ENCODE assay signal across 21 cellular contexts in genomic region chr6:107345398-107345797, GRCh38.
A peak's percentile ranks its signal among the peaks of the same experiment; 100 is the strongest.
DNase-seq lines count a peak whose midpoint lies in the region; TF ChIP-seq lines count a peak whose summit lies in the region.
"Had no signal": no experiment of that assay in that cellular context is flagged by ENCODE, and none has a peak within 500 bp of the region (broad histone marks: within the 10 kb centered on the region; RNA-seq: fewer than 3 reads in every experiment).

No MANE protein-coding gene starts in this region.

- POLR2A ChIA-PET in OCI-LY7 (lab: Charles Lee) = interaction anchor here (0.6 kb wide), 1 partner anchor 14 kb away, joined by 3 read pairs; no protein-coding TSS in a partner anchor

- no peaks in the 10 kb centered on the region for H4K20me1 ChIP-seq in OCI-LY7 (ENCODE audit: insufficient read depth, low read length)

- H3K9me2 ChIP-seq in OCI-LY7 (ENCODE audit: insufficient read depth, low read length) = no peaks in the 10 kb centered on the region

- no peak overlapping the region for H3K27ac ChIP-seq in OCI-LY7 (ENCODE audit: low read depth, low read length, poor library complexity, severe bottlenecking)
- no peak overlapping the region for H3K27ac ChIP-seq in stomach
- H3K27ac ChIP-seq: hepatocyte, left ventricle myocardium inferior, PC-9, right lobe of liver, VCaP had no signal

- no peaks in the 10 kb centered on the region for H3K9me3 ChIP-seq in OCI-LY7 (ENCODE audit: low read length)
- H3K9me3 ChIP-seq in stomach = no peaks in the 10 kb centered on the region
- H3K9me3 ChIP-seq: left ventricle myocardium inferior, right lobe of liver had no signal

- intact Hi-C loops in OCI-LY7 (cut with micrococcal nuclease; ENCODE audit: unreplicated experiment) = no loop called here
- intact Hi-C loops in stomach (cut with DNase I; ENCODE audit: low total_unique reads) = no loop called here

- no peak overlapping the region for H2AFZ ChIP-seq in OCI-LY7 (ENCODE audit: low read length)
- H2AFZ ChIP-seq: hepatocyte, PC-9 had no signal

- no peaks in the 10 kb centered on the region for H3K27me3 ChIP-seq in stomach
- H3K27me3 ChIP-seq: hepatocyte, right lobe of liver had no signal

- TF ChIP-seq EP300 in stomach (IDR thresholded peaks at IDR 0.05) = no peak

- H3K4me2 ChIP-seq in OCI-LY7 (ENCODE audit: low read length) = peak overlapping the region; percentile 31
- H3K4me2 ChIP-seq: hepatocyte, PC-9 had no signal

- CTCF ChIA-PET in OCI-LY7 (lab: Charles Lee; ENCODE audit: unreplicated experiment) = no interaction called here

- peaks cover 20% of the 10 kb centered on the region for H3K4me1 ChIP-seq in OCI-LY7 (ENCODE audit: insufficient read depth, low read length, poor library complexity, severe bottlenecking)
- no peaks in the 10 kb centered on the region for H3K4me1 ChIP-seq in stomach
- H3K4me1 ChIP-seq: left ventricle myocardium inferior, right lobe of liver had no signal

- no TSS peak for BruUV-seq in OCI-LY7 (replicated peaks; lab: Mats Ljungman, UMichigan)

- no peak for TF ChIP-seq CTCF in OCI-LY7 (conservative IDR thresholded peaks at IDR 0.05; ENCODE audit: low read length)
- no peak for TF ChIP-seq CTCF in fibroblast of pulmonary artery (IDR thresholded peaks at IDR 0.05; ENCODE audit: low read length, missing control alignments)
- no peak for TF ChIP-seq CTCF in stomach (IDR thresholded peaks at IDR 0.05)

- no peaks in the 10 kb centered on the region for H3K36me3 ChIP-seq in OCI-LY7 (ENCODE audit: insufficient read depth, low read length)
- H3K36me3 ChIP-seq in stomach = no peaks in the 10 kb centered on the region
- H3K36me3 ChIP-seq: left ventricle myocardium inferior, right lobe of liver had no signal

- TF ChIP-seq POLR2A in stomach (IDR thresholded peaks at IDR 0.05) = no peak

- H3K4me3 ChIP-seq in OCI-LY7 (ENCODE audit: low read depth, low read length, poor library complexity, severe bottlenecking) (no peak overlapping the region), fibroblast of pulmonary artery (replicated peaks; ENCODE audit: low read depth, low read length) (no peak overlapping the region), stomach (no peak overlapping the region)
- H3K4me3 ChIP-seq: hepatocyte, left ventricle myocardium inferior, PC-9, right lobe of liver had no signal

- peak; percentile 24 for DNase-seq in CD1c-positive myeloid dendritic cell (ENCODE audit: extremely low spot score)
- peak; percentile 54 to 63 for DNase-seq in Kasumi-1 (lab: John Stamatoyannopoulos, UW)
- DNase-seq in OCI-LY7 (ENCODE audit: low spot score) = peak; percentile 11
- DNase-seq in fibroblast of pulmonary artery (ENCODE audit: low read depth) = peak; percentile 26
- DNase-seq in stomach = no peak
- no peak for DNase-seq in NCI-H146 treated with DMSO at 0.1 percent for 48 hours (lab: John Stamatoyannopoulos, UW; ENCODE audit: unreplicated experiment)
- DNase-seq in NCI-H128 (lab: John Stamatoyannopoulos, UW; ENCODE audit: unreplicated experiment) = no peak
- DNase-seq: activated CD4-positive, alpha-beta T cell treated with anti-CD3 and anti-CD28 coated beads, Interleukin-2, amount 10 ng/mL, durations not matched to agents 24 days and 14 days; activated naive CD8-positive, alpha-beta T cell treated with anti-CD3 and anti-CD28 coated beads for 36 hours; central memory CD4-positive, alpha-beta T cell; immature natural killer cell; left ventricle myocardium inferior; midbrain; NCI-H1436 treated with DMSO at 0.1 percent for 48 hours; PC-9; posterior cingulate gyrus; right lobe of liver; SHP77; stimulated activated CD4-positive, alpha-beta T cell treated with anti-CD3 and anti-CD28 coated beads, Interleukin-15, amount 100 ng/mL, for 24 hours had no signal

- H3K79me2 ChIP-seq in OCI-LY7 (ENCODE audit: insufficient read depth, low read depth, low read length) = no peaks in the 10 kb centered on the region
- H3K79me2 ChIP-seq: hepatocyte had no signal

Comparison
In these comparisons a context has a peak if more than half of its experiments do, and no peak if none do; other contexts are left out.
1. DNase-seq: peak in CD1c-positive myeloid dendritic cell (single experiment), Kasumi-1 (2 of 2), OCI-LY7 (single experiment) and fibroblast of pulmonary artery (single experiment); none in stomach (single experiment), NCI-H146 treated with DMSO at 0.1 percent for 48 hours (single experiment) and NCI-H128 (single experiment).